In genomic region chr10:101570764-101571572, GRCh38 we compare ENCODE assay signal across 8 cellular contexts. TPM values are rescaled to one million over a fixed set of nuclear protein-coding genes. Genes with fewer than 3 reads are reported as not detected.
DNase-seq lines count a peak whose midpoint lies in the region; ATAC-seq, FAIRE-seq and TF ChIP-seq lines count a peak whose summit lies in the region.

No MANE protein-coding gene starts in this region.

- H3K18ac ChIP-seq in H1 (ENCODE audit: extremely low read depth, low read length), result peak overlapping the region; percentile 62

- no peaks in the 10 kb centered on the region for H3K36me3 Mint-ChIP-seq in natural killer cell treated with Interleukin-12 subunit alpha and Interleukin-12 subunit beta and Interleukin-15 and Interleukin-18, amount 100 ng/mL, for 72 hours

- H3K27me3 ChIP-seq in NT2/D1 (ENCODE audit: insufficient read depth, insufficient read length), result peaks cover 44% of the 10 kb centered on the region
- peaks cover 7 to 71% (median 55%) of the 10 kb centered on the region in 4 experiments for H3K27me3 ChIP-seq in H1 (replicated peaks in 1 of 4; ENCODE audit: control insufficient read depth in 3 of 4, extremely low read depth in 1 of 4, insufficient read depth in 3 of 4, low read length in 3 of 4)

- TF ChIP-seq RAD21 in H1 (IDR thresholded peaks at IDR 0.05 in 1 of 2, conservative IDR thresholded peaks at IDR 0.05 in 1 of 2; ENCODE audit: low read depth in 2 of 2, low read length in 2 of 2), result no peak

- no peak overlapping the region for H2BK5ac ChIP-seq in H1 (ENCODE audit: low read depth, low read length)

- DNase-seq in GM12864 (ENCODE audit: low read depth) (no peak), NT2/D1 (ENCODE audit: low read depth, low spot score) (no peak), H1 (ENCODE audit: low read depth in 1 of 2, low spot score in 2 of 2) (no peak), NCI-H1694 treated with DMSO at 0.1 percent for 48 hours (lab: John Stamatoyannopoulos, UW) (no peak)
- no peak for DNase-seq in natural killer cell treated with Interleukin-12 subunit alpha and Interleukin-12 subunit beta and Interleukin-15 and Interleukin-18, amount 100 ng/mL, for 72 hours (ENCODE audit: low spot score)

- H3K23ac ChIP-seq in H1 (ENCODE audit: insufficient read length), result no peak overlapping the region

- H2BK15ac ChIP-seq in H1 (ENCODE audit: low read length), result peak overlapping the region; percentile 46; the same call in 1 of the 2 replicates

- peaks cover 8 to 9% of the 10 kb centered on the region in 2 donors for H3K4me1 Mint-ChIP-seq in natural killer cell treated with Interleukin-12 subunit alpha and Interleukin-12 subunit beta and Interleukin-15 and Interleukin-18, amount 100 ng/mL, for 72 hours (ENCODE audit: low read depth in 2 of 2)

- H4K8ac ChIP-seq in H1 (ENCODE audit: extremely low read depth, insufficient read depth, low read length), result no peak overlapping the region

- peak overlapping the region; percentile 71 to 98 for H3K4me2 ChIP-seq in H1 (ENCODE audit: insufficient read depth in 1 of 2, low read depth in 2 of 2, low read length in 2 of 2)

- H3K9me3 Mint-ChIP-seq in natural killer cell treated with Interleukin-12 subunit alpha and Interleukin-12 subunit beta and Interleukin-15 and Interleukin-18, amount 100 ng/mL, for 72 hours, result no peaks in the 10 kb centered on the region

- H3K36me3 ChIP-seq in NT2/D1 (ENCODE audit: insufficient read depth, insufficient read length, low read length) (no peaks in the 10 kb centered on the region), H1 (ENCODE audit: control insufficient read depth in 2 of 4, insufficient read depth in 4 of 4, low read length in 3 of 4) (no peaks in the 10 kb centered on the region)

- no peak overlapping the region for H3K56ac ChIP-seq in H1 (replicated peaks; ENCODE audit: insufficient read length, low read depth, low read length)

- H2AK5ac ChIP-seq in H1 (ENCODE audit: low read depth, low read length), result no peak overlapping the region

- ATAC-seq in natural killer cell treated with Interleukin-12 subunit alpha and Interleukin-12 subunit beta and Interleukin-15 and Interleukin-18, amount 100 ng/mL, for 72 hours, result no peak
- no peak for ATAC-seq in GM19452 (IDR thresholded peaks at IDR 0.05; ENCODE audit: unreplicated experiment)
- no peak for ATAC-seq in HG03457 (IDR thresholded peaks at IDR 0.05; ENCODE audit: unreplicated experiment)
- ATAC-seq in GM18867 (IDR thresholded peaks at IDR 0.05; ENCODE audit: unreplicated experiment), result no peak

- no peak overlapping the region for H2BK120ac ChIP-seq in H1 (replicated peaks; ENCODE audit: low read depth, low read length)

- no peaks in the 10 kb centered on the region for H3K79me2 ChIP-seq in H1 (ENCODE audit: control insufficient read depth in 1 of 2, insufficient read depth in 2 of 2, low read length in 2 of 2)

- POLR2A ChIA-PET in H1 (lab: Charles Lee; ENCODE audit: partially characterized antibody), result interaction anchor here (0.7 to 3.6 kb wide), 9 partner anchors 7 to 357 kb away, joined by 3 to 12 read pairs (median 6); partner anchors contain the start of genes DPCD and POLL

- H3K4me1 ChIP-seq in NT2/D1 (ENCODE audit: insufficient read depth, insufficient read length), result no peaks in the 10 kb centered on the region
- peaks cover 0 to 20% (median 10%) of the 10 kb centered on the region in 4 experiments; a peak in 5 of 7 replicates for H3K4me1 ChIP-seq in H1 (replicated peaks in 1 of 4; ENCODE audit: control insufficient read depth in 3 of 4, insufficient read depth in 4 of 4, low read length in 3 of 4)

- H3K9ac ChIP-seq in NT2/D1 (ENCODE audit: insufficient read length, low read depth) (peak overlapping the region; percentile 79), H1 (replicated peaks in 1 of 4; ENCODE audit: extremely low read depth in 1 of 4, low read depth in 3 of 4, low read length in 3 of 4) (no peak overlapping the region; a peak in 1 of 7 replicates)

- H2BK20ac ChIP-seq in H1 (ENCODE audit: low read length), result no peak overlapping the region

- no peak overlapping the region for H3K27ac ChIP-seq in H1 (ENCODE audit: low read depth, low read length)

- no peak overlapping the region for H3K14ac ChIP-seq in H1 (ENCODE audit: insufficient read length)

- peak overlapping the region; percentile 55; the same call in 1 of the 2 replicates for H2BK12ac ChIP-seq in H1 (ENCODE audit: low read depth, low read length)

- no peak overlapping the region for H3K4ac ChIP-seq in H1 (replicated peaks; ENCODE audit: insufficient read length, low read depth, low read length)

- no peak for TF ChIP-seq POLR2A in H1 (IDR thresholded peaks at IDR 0.05; ENCODE audit: control extremely low read depth in 1 of 2, low read depth in 2 of 2, low read length in 2 of 2)

- H3K23me2 ChIP-seq in H1 (ENCODE audit: low read depth, low read length), result peaks cover 14% of the 10 kb centered on the region

- no peak overlapping the region for H4K5ac ChIP-seq in H1 (ENCODE audit: insufficient read length, low read depth, low read length)

- FAIRE-seq in H1 (lab: Jason Lieb, UNC), result no peak

- no peaks in the 10 kb centered on the region for H3K79me1 ChIP-seq in H1 (ENCODE audit: low read depth, low read length)

- peaks cover 0 to 6% of the 10 kb centered on the region in 2 experiments for H4K20me1 ChIP-seq in H1 (replicated peaks in 1 of 2; ENCODE audit: control insufficient read depth in 1 of 2, insufficient read depth in 2 of 2, low read length in 2 of 2)

- H3K4me3 ChIP-seq in GM12864 (ENCODE audit: low read depth, low read length), result peak overlapping the region; percentile 64
- peak overlapping the region; percentile 47 for H3K4me3 ChIP-seq in NT2/D1 (ENCODE audit: insufficient read length, low read depth)
- H3K4me3 ChIP-seq in H1 (ENCODE audit: extremely low read depth in 1 of 4, insufficient read depth in 2 of 4, low read depth in 3 of 4, low read length in 4 of 4), result peak overlapping the region; percentile 24 to 72 (median 53); a peak in 7 of 8 replicates

- TF ChIP-seq CTCF in GM12864 (IDR thresholded peaks at IDR 0.05; ENCODE audit: low read depth, low read length, missing control alignments) (no peak), H1 (IDR thresholded peaks at IDR 0.05; ENCODE audit: control extremely low read depth in 1 of 3, insufficient read depth in 1 of 3, low read depth in 1 of 3, low read length in 3 of 3) (no peak)

- CTCF ChIA-PET in H1 (lab: Charles Lee; ENCODE audit: partially characterized antibody), result interaction anchor here (0.6 to 5.9 kb wide), 61 partner anchors 10 to 829 kb away, joined by 3 to 65 read pairs (median 4); partner anchors contain the start of genes DPCD, LBX1, NPM3 and POLL

- 46% methylated on average over 22 of the region's 22 CpGs; no CpG with 5 or more reads in 1 of the 2 experiments for WGBS in H1 (ENCODE audit: extremely low coverage in 1 of 2, insufficient coverage in 1 of 2, insufficient read length in 1 of 2, insufficient replicate concordance in 2 of 2, low coverage in 1 of 2, low lambda C conversion rate in 2 of 2, missing lambda C conversion rate in 1 of 2), 2 experiments

- H3K27ac Mint-ChIP-seq in natural killer cell treated with Interleukin-12 subunit alpha and Interleukin-12 subunit beta and Interleukin-15 and Interleukin-18, amount 100 ng/mL, for 72 hours, result no peak overlapping the region

- no peak for TF ChIP-seq EP300 in H1 (IDR thresholded peaks at IDR 0.05; ENCODE audit: borderline replicate concordance in 1 of 2, low read depth in 2 of 2, low read length in 2 of 2)

- peak overlapping the region; percentile 62 for H3K4me3 Mint-ChIP-seq in natural killer cell treated with Interleukin-12 subunit alpha and Interleukin-12 subunit beta and Interleukin-15 and Interleukin-18, amount 100 ng/mL, for 72 hours

- H3K27me3 Mint-ChIP-seq in natural killer cell treated with Interleukin-12 subunit alpha and Interleukin-12 subunit beta and Interleukin-15 and Interleukin-18, amount 100 ng/mL, for 72 hours, result peaks cover 20 to 21% of the 10 kb centered on the region in 2 donors

- H2AFZ ChIP-seq in H1 (ENCODE audit: low read length), result peak overlapping the region; percentile 65; the same call in 1 of the 2 replicates

- peak overlapping the region; percentile 1 for H4K91ac ChIP-seq in H1 (replicated peaks; ENCODE audit: insufficient read length, low read length)

- H3K9me3 ChIP-seq in NT2/D1 (ENCODE audit: insufficient read depth, low read length), result no peaks in the 10 kb centered on the region
- no peaks in the 10 kb centered on the region for H3K9me3 ChIP-seq in H1 (ENCODE audit: insufficient read depth in 2 of 2, low read depth in 1 of 2, low read length in 1 of 2)

TF ChIP-seq in H1, 55 proteins besides CTCF, POLR2A, EP300 and RAD21:
- no peak for TF ChIP-seq EZH2 (IDR thresholded peaks at IDR 0.05; ENCODE audit: low read depth, low read length, severe bottlenecking)
- TF ChIP-seq POLR2AphosphoS5 (IDR thresholded peaks at IDR 0.05; ENCODE audit: low read depth, low read length), result peak; percentile 10; the same call in 1 of the 2 replicates
- TF ChIP-seq RBBP5 (IDR thresholded peaks at IDR 0.05; ENCODE audit: borderline replicate concordance, low read depth, low read length), result 0 out of 2 replicates have a peak, but pooled peaks have one; percentile 13

RNA-seq across cellular contexts. Expression of gene POLL, which starts 17.1 kb away (rescaled TPM):
- 26.1 and 26.8 TPM in 2 replicates for total RNA-seq in H1 (2021; fragmentation: NEBNext Ultra II Directional; extraction: Animal tissue kit (Norgen Biotek cat#: 25700))
- polyA plus RNA-seq in H1 (2011; rRNA removed), result 45.9 and 69.5 TPM in 2 replicates
- polyA plus RNA-seq in H1 (2011; cell fraction: cytosol; rRNA removed), result 40.2 TPM
- 78.2 TPM for polyA plus RNA-seq in H1 (2011; cell fraction: nucleus; rRNA removed)
- 22.9 to 29.5 TPM (median 25.5 TPM) in 4 replicates for polyA plus RNA-seq in H1 (2012, experiment 1 of 2)
- 21.8 TPM for polyA plus RNA-seq in H1 (2012, experiment 2 of 2)
- polyA plus RNA-seq in H1 (2013, experiment 1 of 2), result 16.7 TPM
- polyA plus RNA-seq in H1 (2013, experiment 2 of 2), result 14.7 TPM
- polyA minus RNA-seq in H1 (2011; rRNA and poly(A)+ RNA removed), result 41.7 and 64.6 TPM in 2 replicates
- polyA minus RNA-seq in H1 (2011; cell fraction: cytosol; rRNA and poly(A)+ RNA removed), result 26.7 TPM
- polyA minus RNA-seq in H1 (2011; cell fraction: nucleus; rRNA and poly(A)+ RNA removed), result 46.5 TPM
- total RNA-seq in natural killer cell treated with Interleukin-12 subunit alpha and Interleukin-12 subunit beta and Interleukin-15 and Interleukin-18, amount 100 ng/mL, for 72 hours, result 10 to 100 TPM; 27.6 to 37.3 TPM

RNA-seq across cellular contexts. Expression of gene DPCD, which starts 17.2 kb away (rescaled TPM):
- total RNA-seq in H1 (2021; fragmentation: NEBNext Ultra II Directional; extraction: Animal tissue kit (Norgen Biotek cat#: 25700)), result 18.8 and 21.2 TPM in 2 replicates
- 25.2 and 31.4 TPM in 2 replicates for polyA plus RNA-seq in H1 (2011; rRNA removed)
- polyA plus RNA-seq in H1 (2011; cell fraction: cytosol; rRNA removed), result 46.4 TPM
- 19.5 TPM for polyA plus RNA-seq in H1 (2011; cell fraction: nucleus; rRNA removed)
- 31.3 to 40.4 TPM (median 36.3 TPM) in 4 replicates for polyA plus RNA-seq in H1 (2012, experiment 1 of 2)
- 12.0 TPM for polyA plus RNA-seq in H1 (2012, experiment 2 of 2)
- 23.2 TPM for polyA plus RNA-seq in H1 (2013, experiment 1 of 2)
- polyA plus RNA-seq in H1 (2013, experiment 2 of 2), result 25.8 TPM
- 10.9 and 16.1 TPM in 2 replicates for polyA minus RNA-seq in H1 (2011; rRNA and poly(A)+ RNA removed)
- 4.7 TPM for polyA minus RNA-seq in H1 (2011; cell fraction: cytosol; rRNA and poly(A)+ RNA removed)
- 6.5 TPM for polyA minus RNA-seq in H1 (2011; cell fraction: nucleus; rRNA and poly(A)+ RNA removed)
- total RNA-seq in natural killer cell treated with Interleukin-12 subunit alpha and Interleukin-12 subunit beta and Interleukin-15 and Interleukin-18, amount 100 ng/mL, for 72 hours, result 10 to 100 TPM in 1 of 2 donors, 1 to 10 TPM in 1; 8.2 to 11.2 TPM
